Comparison of ENCODE assay signal across 8 cellular contexts in the genomic region with DNA sequence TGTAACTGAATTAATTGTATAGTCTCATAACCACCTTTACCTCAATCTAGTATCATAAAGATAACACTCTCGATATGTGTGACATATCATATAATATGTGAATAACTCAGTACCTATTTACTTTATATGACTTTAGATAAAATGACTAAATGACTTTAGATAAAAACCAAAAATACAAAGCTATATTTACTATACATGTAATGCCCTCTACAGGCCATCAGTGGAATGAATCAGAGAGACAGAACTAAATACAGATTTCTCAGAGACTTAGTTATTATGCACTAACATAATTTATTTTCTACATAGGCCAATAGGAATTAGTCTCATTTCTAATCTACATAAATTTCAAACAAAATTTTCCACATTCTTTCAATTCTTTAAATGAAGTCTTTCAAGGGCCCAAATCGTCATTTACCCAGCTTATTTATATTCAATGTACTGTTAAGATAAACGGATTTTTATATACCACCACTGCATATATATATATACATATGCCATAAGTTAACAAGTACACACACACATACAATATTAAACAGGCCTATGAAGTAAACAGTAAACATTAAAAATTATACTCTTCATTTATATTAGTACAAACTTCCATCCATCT.
A peak's percentile ranks its signal among the peaks of the same experiment; 100 is the strongest.
DNase-seq lines count a peak whose midpoint lies in the region; ATAC-seq and TF ChIP-seq lines count a peak whose summit lies in the region.

No MANE protein-coding gene starts in this region.

- ATAC-seq in GM19035 (IDR thresholded peaks at IDR 0.05; ENCODE audit: unreplicated experiment) (peak; percentile 52), GM21526 (IDR thresholded peaks at IDR 0.05; ENCODE audit: low FRiP score, unreplicated experiment) (no peak)

- CTCF ChIA-PET in RWPE1 (lab: Yijun Ruan, JAX) = interaction anchor here (0.6 to 1.4 kb wide), 9 partner anchors 9 to 1069 kb away, joined by 3 to 5 read pairs (median 3); no protein-coding TSS in a partner anchor

- DNase-seq in AG08395 (ENCODE audit: low spot score) (peak; percentile 39), RWPE1 (ENCODE audit: low spot score) (peak; percentile 8), inferior parietal cortex (ENCODE audit: extremely low spot score) (peak; percentile 28), COLO668 (lab: John Stamatoyannopoulos, UW; ENCODE audit: unreplicated experiment) (no peak), KG1 (lab: John Stamatoyannopoulos, UW) (no peak)
- no peak for DNase-seq in stimulated activated CD4-positive, alpha-beta T cell treated with anti-CD3 and anti-CD28 coated beads, Interleukin-2, amount 100 ng/mL, for 48 hours

- peak; percentile 73 for TF ChIP-seq CTCF in RWPE1 (conservative IDR thresholded peaks at IDR 0.05; ENCODE audit: low read depth)

- POLR2A ChIA-PET in RWPE1 (lab: Yijun Ruan, JAX; ENCODE audit: low non-redundant PET) = no interaction called here

- no peak overlapping the region for H3K27ac ChIP-seq in RWPE1

Comparison
In these comparisons a context has a peak if more than half of its experiments do, and no peak if none do; other contexts are left out.
1. DNase-seq: peak in AG08395 (single experiment), RWPE1 (single experiment) and inferior parietal cortex (single experiment); none in COLO668 (single experiment), KG1 (single experiment) and stimulated activated CD4-positive, alpha-beta T cell treated with anti-CD3 and anti-CD28 coated beads, Interleukin-2, amount 100 ng/mL, for 48 hours (0 of 2).